25 cellular contexts compared by ENCODE assay signal in the genomic region with DNA sequence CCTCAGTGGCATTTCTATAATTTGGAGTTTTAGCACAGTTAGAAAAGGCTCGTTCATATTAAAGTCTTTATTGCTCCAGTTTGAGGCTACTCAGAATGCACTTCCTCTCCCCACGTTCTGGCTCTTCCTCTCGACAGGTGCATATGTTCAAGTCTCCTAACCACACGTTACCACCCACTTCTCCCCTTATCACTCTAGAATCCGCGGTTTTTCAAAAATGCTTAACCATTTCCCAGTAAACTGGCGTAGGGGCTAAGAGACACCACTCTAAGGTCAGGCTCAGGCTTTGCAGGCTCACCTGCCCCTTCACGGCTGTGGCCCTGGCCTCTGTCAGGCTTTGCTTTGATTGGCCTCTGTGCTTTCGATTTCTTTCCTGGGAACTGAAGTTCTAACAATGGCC.
"Had no signal": no experiment of that assay in that cellular context is flagged by ENCODE, and none has a peak within 500 bp of the region (broad histone marks: within the 10 kb centered on the region; RNA-seq: fewer than 3 reads in every experiment).

No MANE protein-coding gene starts in this region.

- DNase-seq: dermis blood vessel endothelial cell; dorsolateral prefrontal cortex; effector CD4-positive, alpha-beta T cell; effector memory CD4-positive, alpha-beta T cell; esophagus squamous epithelium; foreskin fibroblast; foreskin melanocyte; gastrocnemius medialis; glutamatergic neuron; head of caudate nucleus; heart right ventricle; hippocampal formation; left cardiac atrium; left lung; left ventricle myocardium superior; lower lobe of right lung; mesenchymal stem cell; mucosa of descending colon; naive B cell had no signal

- H3K4me1 ChIP-seq: esophagus squamous epithelium, gastrocnemius medialis, heart right ventricle, left lung, lower lobe of right lung had no signal

- H3K4me1 Mint-ChIP-seq: mesothelial cell of epicardium, naive B cell had no signal

- H3K27me3 Mint-ChIP-seq: naive B cell had no signal

- FAIRE-seq: colon, endothelial cell of umbilical vein, islet of Langerhans, keratinocyte had no signal

- H3K27ac ChIP-seq: coronary artery, dorsolateral prefrontal cortex, esophagus squamous epithelium, gastrocnemius medialis, heart right ventricle, left lung, lower lobe of right lung had no signal

- H3K36me3 Mint-ChIP-seq: mesothelial cell of epicardium, naive B cell had no signal

- H3K27ac Mint-ChIP-seq: mesothelial cell of epicardium, naive B cell had no signal

- H3K27me3 ChIP-seq: esophagus squamous epithelium, gastrocnemius medialis had no signal

- ATAC-seq: gastrocnemius medialis, heart right ventricle, left cardiac atrium, left lung, left ventricle myocardium superior, lower lobe of right lung, mucosa of descending colon had no signal

- H3K4me3 Mint-ChIP-seq: mesothelial cell of epicardium had no signal

- H3K36me3 ChIP-seq: esophagus squamous epithelium, gastrocnemius medialis, heart right ventricle, left lung, lower lobe of right lung had no signal

- H3K4me3 ChIP-seq: coronary artery, dorsolateral prefrontal cortex, esophagus squamous epithelium, gastrocnemius medialis, heart right ventricle, left lung, lower lobe of right lung, mucosa of descending colon had no signal

- H3K9me3 ChIP-seq: gastrocnemius medialis, left lung, lower lobe of right lung, mucosa of descending colon had no signal
